ENCODE assay signal across 9 cellular contexts in genomic region chr19:38233740-38234251, GRCh38. TPM values are rescaled to one million over a fixed set of nuclear protein-coding genes. Genes with fewer than 3 reads are reported as not detected.
DNase-seq lines count a peak whose midpoint lies in the region; ATAC-seq and TF ChIP-seq lines count a peak whose summit lies in the region.
"Had no signal": no experiment of that assay in that cellular context is flagged by ENCODE, and none has a peak within 500 bp of the region (broad histone marks: within the 10 kb centered on the region; RNA-seq: fewer than 3 reads in every experiment).

No MANE protein-coding gene starts in this region.

- POLR2A ChIA-PET in activated naive CD8-positive, alpha-beta T cell treated with anti-CD3 and anti-CD28 coated beads, Interleukin-2, amount 10 ng/mL, durations not matched to agents 7 days and 5 days (lab: Charles Lee) = interaction anchor here (1.2 kb wide), 1 partner anchor 102 kb away, joined by 3 read pairs; the partner anchor contains the start of gene CATSPERG

- DNase-seq in DND-41 = peak; percentile 58
- peak; percentile 73 for DNase-seq in LoVo (ENCODE audit: low spot score)
- peak; percentile 88 for DNase-seq in activated naive CD8-positive, alpha-beta T cell treated with anti-CD3 and anti-CD28 coated beads, Interleukin-2, amount 10 ng/mL, durations not matched to agents 7 days and 5 days
- peak; percentile 78 to 87 for DNase-seq in heart right ventricle
- no peak for DNase-seq in retinal pigment epithelial cell (ENCODE audit: low read depth)

- H3K27ac Mint-ChIP-seq in activated naive CD8-positive, alpha-beta T cell treated with anti-CD3 and anti-CD28 coated beads, Interleukin-2, amount 10 ng/mL, durations not matched to agents 7 days and 5 days = no peak overlapping the region
- H3K27ac Mint-ChIP-seq: activated naive CD4-positive, alpha-beta T cell treated with anti-CD3 and anti-CD28 coated beads, Interleukin-2, amount 50 U/mL, for 24 hours had no signal

- H3K4me1 ChIP-seq in DND-41 (ENCODE audit: insufficient read depth, low read length) (no peaks in the 10 kb centered on the region), heart right ventricle (peaks cover 3 to 6% (median 5%) of the 10 kb centered on the region in 9 donors)

- 0 out of 2 replicates have a peak, but pooled peaks cover 7% of the 10 kb centered on the region for H3F3A ChIP-seq in SU-DHL-6 (ENCODE audit: insufficient read depth)

- no peak overlapping the region for H3K9ac ChIP-seq in DND-41 (ENCODE audit: low read depth, low read length)
- H3K9ac ChIP-seq in SU-DHL-6 (ENCODE audit: low read length) = no peak overlapping the region

- no peak overlapping the region for H3K4me3 Mint-ChIP-seq in activated naive CD8-positive, alpha-beta T cell treated with anti-CD3 and anti-CD28 coated beads, Interleukin-2, amount 10 ng/mL, durations not matched to agents 7 days and 5 days
- H3K4me3 Mint-ChIP-seq: activated naive CD4-positive, alpha-beta T cell treated with anti-CD3 and anti-CD28 coated beads, Interleukin-2, amount 50 U/mL, for 24 hours had no signal

- peaks cover 5% of the 10 kb centered on the region for H3K4me1 Mint-ChIP-seq in activated naive CD8-positive, alpha-beta T cell treated with anti-CD3 and anti-CD28 coated beads, Interleukin-2, amount 10 ng/mL, durations not matched to agents 7 days and 5 days

- H3K36me3 Mint-ChIP-seq in activated naive CD8-positive, alpha-beta T cell treated with anti-CD3 and anti-CD28 coated beads, Interleukin-2, amount 10 ng/mL, durations not matched to agents 7 days and 5 days = no peaks in the 10 kb centered on the region
- H3K36me3 Mint-ChIP-seq: activated naive CD4-positive, alpha-beta T cell treated with anti-CD3 and anti-CD28 coated beads, Interleukin-2, amount 50 U/mL, for 24 hours had no signal

- peak; percentile 82 for TF ChIP-seq CTCF in DND-41 (IDR thresholded peaks at IDR 0.05; ENCODE audit: borderline replicate concordance, extremely low read depth, low read length, poor library complexity, severe bottlenecking)
- peak; percentile 66 for TF ChIP-seq CTCF in SU-DHL-6 (IDR thresholded peaks at IDR 0.05; ENCODE audit: insufficient read depth, low read length, poor library complexity, severe bottlenecking)
- peak; percentile 78 to 89 (median 84) for TF ChIP-seq CTCF in heart right ventricle (IDR thresholded peaks at IDR 0.05)
- TF ChIP-seq CTCF in retinal pigment epithelial cell (conservative IDR thresholded peaks at IDR 0.05; ENCODE audit: low read depth, low read length) = peak; percentile 87

- no peaks in the 10 kb centered on the region for H3K27me3 ChIP-seq in DND-41 (ENCODE audit: insufficient read depth, low read length, poor library complexity)
- H3K27me3 ChIP-seq in SU-DHL-6 (ENCODE audit: low read length) = no peaks in the 10 kb centered on the region
- peaks cover 0 to 39% (median 25%) of the 10 kb centered on the region in 7 donors for H3K27me3 ChIP-seq in heart right ventricle

- WGBS in heart right ventricle, 2 donors = 25 to 26% methylated on average over 7 of the region's 7 CpGs

- H3K36me3 ChIP-seq in DND-41 (ENCODE audit: insufficient read depth, low read length) = no peaks in the 10 kb centered on the region
- no peaks in the 10 kb centered on the region for H3K36me3 ChIP-seq in SU-DHL-6 (ENCODE audit: low read length)
- H3K36me3 ChIP-seq in heart right ventricle = no peaks in the 10 kb centered on the region

- no peaks in the 10 kb centered on the region for H3K9me2 ChIP-seq in SU-DHL-6 (replicated peaks; ENCODE audit: insufficient read depth, low read length)

- H3K4me3 ChIP-seq in DND-41 (ENCODE audit: low read depth in 1 of 2, low read length in 2 of 2) = no peak overlapping the region
- H3K4me3 ChIP-seq in SU-DHL-6 (ENCODE audit: insufficient read depth, low read length, poor library complexity, severe bottlenecking) = no peak overlapping the region
- H3K4me3 ChIP-seq in heart right ventricle = no peak overlapping the region
- H3K4me3 ChIP-seq in retinal pigment epithelial cell (ENCODE audit: low read length) = no peak overlapping the region

- intact Hi-C loops in heart right ventricle (cut with DNase I) = loop anchor here in 6 of 10 donors (5.0 to 10.0 kb wide), 5 partner anchors 91 to 339 kb away; partner anchors contain the start of genes SIPA1L3 (in 1 of the 6) and WDR87 (in 1 of the 6)

- H3K27ac ChIP-seq in DND-41 (ENCODE audit: low read length) (no peak overlapping the region), SU-DHL-6 (ENCODE audit: low read depth, low read length) (no peak overlapping the region), heart right ventricle (no peak overlapping the region)

- peaks cover 33% of the 10 kb centered on the region for H3K27me3 Mint-ChIP-seq in activated naive CD8-positive, alpha-beta T cell treated with anti-CD3 and anti-CD28 coated beads, Interleukin-2, amount 10 ng/mL, durations not matched to agents 7 days and 5 days

- H4K20me1 ChIP-seq in DND-41 (ENCODE audit: insufficient read depth, low read length) = no peaks in the 10 kb centered on the region
- H4K20me1 ChIP-seq in SU-DHL-6 (ENCODE audit: low read depth, low read length) = no peaks in the 10 kb centered on the region

- H3K79me2 ChIP-seq in DND-41 (ENCODE audit: insufficient read depth, low read length) (no peaks in the 10 kb centered on the region), SU-DHL-6 (ENCODE audit: insufficient read depth, low read length) (no peaks in the 10 kb centered on the region)

- H2AFZ ChIP-seq in DND-41 (ENCODE audit: low read depth, low read length) (no peak overlapping the region), SU-DHL-6 (ENCODE audit: low read depth, low read length, severe bottlenecking) (no peak overlapping the region)

- no peaks in the 10 kb centered on the region for H3K9me3 ChIP-seq in DND-41 (ENCODE audit: insufficient read depth, low read length, severe bottlenecking)
- H3K9me3 ChIP-seq in SU-DHL-6 (ENCODE audit: insufficient read depth, low read length) = no peaks in the 10 kb centered on the region
- H3K9me3 ChIP-seq in heart right ventricle = no peaks in the 10 kb centered on the region

- H3K9me3 Mint-ChIP-seq in activated naive CD8-positive, alpha-beta T cell treated with anti-CD3 and anti-CD28 coated beads, Interleukin-2, amount 10 ng/mL, durations not matched to agents 7 days and 5 days = no peaks in the 10 kb centered on the region
- H3K9me3 Mint-ChIP-seq: activated naive CD4-positive, alpha-beta T cell treated with anti-CD3 and anti-CD28 coated beads, Interleukin-2, amount 50 U/mL, for 24 hours had no signal

- ATAC-seq in DND-41 (ENCODE audit: insufficient read depth, low read depth) = peak; percentile 76
- peak; percentile 62 for ATAC-seq in activated naive CD8-positive, alpha-beta T cell treated with anti-CD3 and anti-CD28 coated beads, Interleukin-2, amount 10 ng/mL, durations not matched to agents 7 days and 5 days (ENCODE audit: low read depth)
- peak; percentile 57 to 87 (median 76) for ATAC-seq in heart right ventricle
- ATAC-seq in GM21723 (IDR thresholded peaks at IDR 0.05; ENCODE audit: unreplicated experiment) = no peak
- ATAC-seq in HG03139 (IDR thresholded peaks at IDR 0.05; ENCODE audit: unreplicated experiment) = no peak

- H3K4me2 ChIP-seq in DND-41 (ENCODE audit: insufficient read depth, low read length) = no peak overlapping the region
- no peak overlapping the region for H3K4me2 ChIP-seq in SU-DHL-6 (ENCODE audit: low read depth, low read length, poor library complexity, severe bottlenecking)

RNA-seq across cellular contexts. Expression of gene DPF1, which starts 9.8 kb away (rescaled TPM):
- total RNA-seq in activated naive CD8-positive, alpha-beta T cell treated with anti-CD3 and anti-CD28 coated beads, Interleukin-2, amount 10 ng/mL, durations not matched to agents 7 days and 5 days = under 1 TPM; 0.14 to 0.31 TPM
- under 1 TPM in 6 of 10 donors, not detected in 4; 0.16 to 0.72 (median 0.30) TPM for total RNA-seq in heart right ventricle
- polyA plus RNA-seq in heart right ventricle = under 1 TPM in 1 of 2 donors, not detected in 1; 0.09 TPM

RNA-seq across cellular contexts. Expression of gene PPP1R14A, which starts 22.4 kb away (rescaled TPM):
- total RNA-seq in activated naive CD8-positive, alpha-beta T cell treated with anti-CD3 and anti-CD28 coated beads, Interleukin-2, amount 10 ng/mL, durations not matched to agents 7 days and 5 days = not detected
- 10 to 100 TPM; 11.2 to 82.6 (median 20.7) TPM for total RNA-seq in heart right ventricle
- polyA plus RNA-seq in heart right ventricle = 100 to 1,000 TPM in 1 of 2 donors, 10 to 100 TPM in 1; 45.4 to 184 TPM

RNA-seq across cellular contexts. Expression of gene SPINT2, which starts 30.6 kb away (rescaled TPM):
- 10 to 100 TPM; 50.3 to 60.9 TPM for total RNA-seq in activated naive CD8-positive, alpha-beta T cell treated with anti-CD3 and anti-CD28 coated beads, Interleukin-2, amount 10 ng/mL, durations not matched to agents 7 days and 5 days
- 10 to 100 TPM in 7 of 10 donors, 1 to 10 TPM in 3; 4.5 to 29.2 (median 12.7) TPM for total RNA-seq in heart right ventricle
- 10 to 100 TPM in 1 of 2 donors, 1 to 10 TPM in 1; 3.4 to 12.7 TPM for polyA plus RNA-seq in heart right ventricle

Comparison
In these comparisons a context has a peak if more than half of its experiments do, and no peak if none do; other contexts are left out.
1. ATAC-seq: peak in DND-41 (single experiment), activated naive CD8-positive, alpha-beta T cell treated with anti-CD3 and anti-CD28 coated beads, Interleukin-2, amount 10 ng/mL, durations not matched to agents 7 days and 5 days (single experiment) and heart right ventricle (8 of 8); none in GM21723 (single experiment) and HG03139 (single experiment).
2. RNA of gene PPP1R14A, which starts 22.4 kb away (total RNA-seq): 11.2 to 82.6 TPM in heart right ventricle; not detected in activated naive CD8-positive, alpha-beta T cell treated with anti-CD3 and anti-CD28 coated beads, Interleukin-2, amount 10 ng/mL, durations not matched to agents 7 days and 5 days; every median in the first group is over 10 times any median in the second.
3. Peak in every context shown above with its lines, with median percentiles within 50 percentile points of each other: CTCF ChIP-seq.